21 cellular contexts compared by ENCODE assay signal in genomic region chr2:43236256-43236655, GRCh38.
"Had no signal": no experiment of that assay in that cellular context is flagged by ENCODE, and none has a peak within 500 bp of the region (broad histone marks: within the 10 kb centered on the region; RNA-seq: fewer than 3 reads in every experiment).

No MANE protein-coding gene starts in this region.

- H3K27ac Mint-ChIP-seq: activated naive CD8-positive, alpha-beta T cell treated with anti-CD3 and anti-CD28 coated beads for 36 hours; memory B cell; progenitor cell of endocrine pancreas had no signal

- H3K4me1 Mint-ChIP-seq: neural crest cell had no signal

- ATAC-seq: activated T-cell treated with anti-CD3 and anti-CD28 coated beads, Interleukin-2, amount 50 U/mL, for 4 hours; gastrocnemius medialis; left cardiac atrium; mucosa of descending colon; stimulated activated naive CD8-positive, alpha-beta T cell treated with anti-CD3 and anti-CD28 coated beads, Interleukin-15, amount 100 ng/mL, for 72 hours; T-cell had no signal

- DNase-seq: activated CD8-positive, alpha-beta memory T cell treated with anti-CD3 and anti-CD28 coated beads for 24 hours; activated CD8-positive, alpha-beta memory T cell treated with anti-CD3 and anti-CD28 coated beads, Interleukin-2, amount 50 U/mL, for 4 hours; activated naive CD4-positive, alpha-beta T cell treated with Interleukin-2 at 50 U/mL for 16 hours; activated naive CD8-positive, alpha-beta T cell treated with anti-CD3 and anti-CD28 coated beads for 36 hours; activated T-cell treated with anti-CD3 and anti-CD28 coated beads, Interleukin-2, amount 50 U/mL, for 4 hours; central memory CD4-positive, alpha-beta T cell; dorsolateral prefrontal cortex; gastrocnemius medialis; hypothalamus; left cardiac atrium; mucosa of descending colon; retina; stimulated activated CD4-positive, alpha-beta T cell treated with anti-CD3 and anti-CD28 coated beads, Interleukin-4, amount 100 ng/mL, for 24 hours; stimulated activated naive CD8-positive, alpha-beta T cell treated with anti-CD3 and anti-CD28 coated beads, Interleukin-15, amount 100 ng/mL, for 72 hours; T-cell; transverse colon had no signal

- H3K4me3 ChIP-seq: dorsolateral prefrontal cortex, esophagus muscularis mucosa, gastrocnemius medialis, mucosa of descending colon, suprapubic skin, transverse colon had no signal

- H3K4me1 ChIP-seq: suprapubic skin had no signal

- H3K36me3 ChIP-seq: gastrocnemius medialis, transverse colon had no signal

- H3K27me3 Mint-ChIP-seq: activated naive CD8-positive, alpha-beta T cell treated with anti-CD3 and anti-CD28 coated beads for 36 hours; memory B cell; progenitor cell of endocrine pancreas; stimulated activated naive CD8-positive, alpha-beta T cell treated with anti-CD3 and anti-CD28 coated beads, Interleukin-15, amount 100 ng/mL, for 72 hours; T-cell had no signal

- H3K9me3 ChIP-seq: esophagus muscularis mucosa, gastrocnemius medialis, mucosa of descending colon, suprapubic skin, transverse colon had no signal

- H3K27ac ChIP-seq: dorsolateral prefrontal cortex, esophagus muscularis mucosa, gastrocnemius medialis, suprapubic skin had no signal

- H3K4me3 Mint-ChIP-seq: activated naive CD8-positive, alpha-beta T cell treated with anti-CD3 and anti-CD28 coated beads for 36 hours; activated T-cell treated with anti-CD3 and anti-CD28 coated beads, Interleukin-2, amount 50 U/mL, for 4 hours; memory B cell; neural crest cell; stimulated activated naive CD8-positive, alpha-beta T cell treated with anti-CD3 and anti-CD28 coated beads, Interleukin-15, amount 100 ng/mL, for 72 hours; T-cell had no signal

- H3K27me3 ChIP-seq: dorsolateral prefrontal cortex, esophagus muscularis mucosa, gastrocnemius medialis, suprapubic skin, transverse colon had no signal

- H3K9me3 Mint-ChIP-seq: activated naive CD8-positive, alpha-beta T cell treated with anti-CD3 and anti-CD28 coated beads for 36 hours; activated T-cell treated with anti-CD3 and anti-CD28 coated beads, Interleukin-2, amount 50 U/mL, for 4 hours; memory B cell; neural crest cell; stimulated activated naive CD8-positive, alpha-beta T cell treated with anti-CD3 and anti-CD28 coated beads, Interleukin-15, amount 100 ng/mL, for 72 hours; T-cell had no signal
